In the genomic region with DNA sequence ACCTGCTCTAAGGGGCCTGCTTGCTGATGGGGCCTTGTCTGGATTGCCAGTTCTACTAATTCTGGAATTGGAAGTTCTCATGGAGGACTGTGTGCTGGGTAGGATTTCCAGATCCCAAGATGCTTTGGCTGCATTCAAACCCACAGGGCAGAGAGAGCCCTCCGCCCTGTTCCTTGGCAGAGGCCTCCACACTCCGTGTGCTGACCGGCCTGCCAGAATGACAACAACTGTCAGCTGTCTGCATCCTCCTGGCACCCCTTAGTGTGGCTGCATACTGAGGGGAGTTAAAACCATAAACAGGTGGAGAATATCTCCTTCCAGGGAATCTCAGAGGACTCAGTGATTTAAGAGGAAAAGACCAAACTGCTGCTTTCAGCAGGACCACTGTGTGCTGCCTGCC, we compare ENCODE assay signal across 28 cellular contexts.
DNase-seq lines count a peak whose midpoint lies in the region; ATAC-seq and TF ChIP-seq lines count a peak whose summit lies in the region.
"Had no signal": no experiment of that assay in that cellular context is flagged by ENCODE, and none has a peak within 500 bp of the region (broad histone marks: within the 10 kb centered on the region; RNA-seq: fewer than 3 reads in every experiment).

No MANE protein-coding gene starts in this region.

- H3K4me2 ChIP-seq in BLaER1 treated with 17β-estradiol and CSF1 and Interleukin-3, amounts not matched to agents 10 nM and 100 nM: peak overlapping the region; percentile 50 to 80 (median 65); a peak in 20 of 22 replicates
- peak overlapping the region; percentile 6 for H3K4me2 ChIP-seq in skeletal muscle satellite cell (ENCODE audit: low read length)
- H3K4me2 ChIP-seq: SK-N-SH had no signal

- 97 to 100% methylated on average over 3 of the region's 3 CpGs for WGBS in endodermal cell (ENCODE audit: insufficient coverage in 1 of 2, insufficient read length in 1 of 2), 2 experiments
- WGBS in thyroid gland, 2 donors: 75 to 100% methylated on average over 2 to 3 of the region's 3 CpGs

- peak overlapping the region in 3 of 11 experiments; percentile 15 to 30 (median 16); a peak in 3 of 22 replicates for H3K9ac ChIP-seq in BLaER1 treated with 17β-estradiol and CSF1 and Interleukin-3, amounts not matched to agents 10 nM and 100 nM
- H3K9ac ChIP-seq in endodermal cell (ENCODE audit: extremely low read depth, low read length, poor library complexity, severe bottlenecking) (no peak overlapping the region), skeletal muscle satellite cell (ENCODE audit: low read depth, low read length) (peak overlapping the region; percentile 61)
- H3K9ac ChIP-seq: SK-N-SH had no signal

- H3K27me3 Mint-ChIP-seq in endodermal cell (ENCODE audit: insufficient read depth): no peaks in the 10 kb centered on the region
- H3K27me3 Mint-ChIP-seq: activated naive CD8-positive, alpha-beta T cell; activated T-cell treated with anti-CD3 and anti-CD28 coated beads, Interleukin-2, amount 50 U/mL, for 24 hours; effector memory CD8-positive, alpha-beta T cell; progenitor cell of endocrine pancreas had no signal

- H3K9me3 Mint-ChIP-seq in endodermal cell: no peaks in the 10 kb centered on the region
- H3K9me3 Mint-ChIP-seq: activated T-cell treated with anti-CD3 and anti-CD28 coated beads, Interleukin-2, amount 50 U/mL, for 24 hours; CD8-positive, alpha-beta T cell; effector memory CD8-positive, alpha-beta T cell had no signal

- intact Hi-C loops in thyroid gland (cut with DNase I): loop anchor here (5.0 kb wide), 1 partner anchor 188 kb away; no protein-coding TSS in a partner anchor

- H3K27me3 ChIP-seq in BLaER1 treated with 17β-estradiol and CSF1 and Interleukin-3, amounts not matched to agents 10 nM and 100 nM: peaks cover 0 to 20% (median 0%) of the 10 kb centered on the region in 11 experiments; a peak in 3 of 22 replicates
- H3K27me3 ChIP-seq in endodermal cell (ENCODE audit: control insufficient read depth, insufficient read depth, low read length, poor library complexity, severe bottlenecking) (no peaks in the 10 kb centered on the region), skeletal muscle satellite cell (ENCODE audit: control insufficient read depth, insufficient read depth, low read length) (no peaks in the 10 kb centered on the region), thyroid gland (no peaks in the 10 kb centered on the region)
- no peaks in the 10 kb centered on the region for H3K27me3 ChIP-seq in effector memory CD4-positive, alpha-beta T cell (replicated peaks; ENCODE audit: control insufficient read depth, insufficient read depth, low read length, poor library complexity, severe bottlenecking)
- H3K27me3 ChIP-seq: foreskin keratinocyte, sigmoid colon, testis, vagina had no signal

- no peaks in the 10 kb centered on the region for H3K9me3 ChIP-seq in BLaER1 treated with 17β-estradiol and CSF1 and Interleukin-3, amounts not matched to agents 10 nM and 100 nM (replicated peaks in 1 of 11)
- H3K9me3 ChIP-seq in endodermal cell (ENCODE audit: control insufficient read depth, low read length): no peaks in the 10 kb centered on the region
- no peaks in the 10 kb centered on the region for H3K9me3 ChIP-seq in skeletal muscle satellite cell (replicated peaks; ENCODE audit: low read length)
- H3K9me3 ChIP-seq in effector memory CD4-positive, alpha-beta T cell (ENCODE audit: control insufficient read depth, low read length): no peaks in the 10 kb centered on the region
- H3K9me3 ChIP-seq in thyroid gland: no peaks in the 10 kb centered on the region
- H3K9me3 ChIP-seq: lower lobe of right lung, sigmoid colon, SK-N-SH, testis, vagina had no signal

- no peaks in the 10 kb centered on the region for H3K36me3 Mint-ChIP-seq in endodermal cell (ENCODE audit: low read depth)
- H3K36me3 Mint-ChIP-seq: activated naive CD8-positive, alpha-beta T cell had no signal

- TF ChIP-seq CTCF in endodermal cell (conservative IDR thresholded peaks at IDR 0.05) (no peak), thyroid gland (IDR thresholded peaks at IDR 0.05) (no peak)

- TF ChIP-seq POLR2A in thyroid gland (IDR thresholded peaks at IDR 0.05): no peak

- no peak for DNase-seq in endodermal cell
- DNase-seq in midbrain (lab: John Stamatoyannopoulos, UW): peak; percentile 14
- no peak for DNase-seq in effector memory CD4-positive, alpha-beta T cell
- no peak for DNase-seq in thyroid gland
- no peak for DNase-seq in UCSD-AML1 (lab: John Stamatoyannopoulos, UW; ENCODE audit: unreplicated experiment)
- DNase-seq: activated effector memory CD4-positive, alpha-beta T cell treated with anti-CD3 and anti-CD28 coated beads, Interleukin-2, amount 50 U/mL, for 16 hours; activated T-cell treated with anti-CD3 and anti-CD28 coated beads, Interleukin-2, amount 50 U/mL, for 24 hours; aorta; CD8-positive, alpha-beta T cell; cortex of kidney; effector memory CD8-positive, alpha-beta T cell; erythroblast; foreskin keratinocyte; lower lobe of right lung; NCI-H1092; NCI-H1694; NCI-H2171; RPMI8226; sigmoid colon; SK-N-SH; stimulated activated naive CD4-positive, alpha-beta T cell; testis had no signal

- no peaks in the 10 kb centered on the region for H3K4me1 Mint-ChIP-seq in endodermal cell

- no peak overlapping the region for H3K27ac ChIP-seq in BLaER1 treated with 17β-estradiol and CSF1 and Interleukin-3, amounts not matched to agents 10 nM and 100 nM
- H3K27ac ChIP-seq in endodermal cell (ENCODE audit: low read depth, low read length) (no peak overlapping the region), thyroid gland (no peak overlapping the region)
- H3K27ac ChIP-seq in effector memory CD4-positive, alpha-beta T cell (ENCODE audit: insufficient read depth, low read length, poor library complexity, severe bottlenecking): no peak overlapping the region
- H3K27ac ChIP-seq: foreskin keratinocyte, lower lobe of right lung, testis, vagina had no signal

- peak overlapping the region; percentile 9 for H3K27ac Mint-ChIP-seq in endodermal cell
- H3K27ac Mint-ChIP-seq: activated naive CD8-positive, alpha-beta T cell; activated T-cell treated with anti-CD3 and anti-CD28 coated beads, Interleukin-2, amount 50 U/mL, for 24 hours; CD8-positive, alpha-beta T cell; effector memory CD8-positive, alpha-beta T cell; progenitor cell of endocrine pancreas had no signal

- H3K4me3 ChIP-seq in BLaER1 treated with 17β-estradiol and CSF1 and Interleukin-3, amounts not matched to agents 10 nM and 100 nM: no peak overlapping the region
- H3K4me3 ChIP-seq in endodermal cell (ENCODE audit: low read length): no peak overlapping the region
- H3K4me3 ChIP-seq in skeletal muscle satellite cell (ENCODE audit: low read length): no peak overlapping the region
- H3K4me3 ChIP-seq in effector memory CD4-positive, alpha-beta T cell (ENCODE audit: insufficient read depth, low read depth, low read length, poor library complexity, severe bottlenecking): no peak overlapping the region
- no peak overlapping the region for H3K4me3 ChIP-seq in thyroid gland (replicated peaks in 1 of 3)
- H3K4me3 ChIP-seq: lower lobe of right lung, sigmoid colon, testis, vagina had no signal

- peaks cover 0 to 20% (median 4%) of the 10 kb centered on the region in 11 experiments; a peak in 7 of 22 replicates for H3K36me3 ChIP-seq in BLaER1 treated with 17β-estradiol and CSF1 and Interleukin-3, amounts not matched to agents 10 nM and 100 nM
- H3K36me3 ChIP-seq in endodermal cell (ENCODE audit: control insufficient read depth, insufficient read depth, low read length) (no peaks in the 10 kb centered on the region), skeletal muscle satellite cell (ENCODE audit: insufficient read depth, low read length) (peaks cover 44% of the 10 kb centered on the region), thyroid gland (no peaks in the 10 kb centered on the region)
- H3K36me3 ChIP-seq in effector memory CD4-positive, alpha-beta T cell (ENCODE audit: control insufficient read depth, insufficient read depth, low read length): peaks cover 7% of the 10 kb centered on the region
- H3K36me3 ChIP-seq: vagina had no signal

- peaks cover 55 to 87% (median 72%) of the 10 kb centered on the region in 10 experiments for H3K4me1 ChIP-seq in BLaER1 treated with 17β-estradiol and CSF1 and Interleukin-3, amounts not matched to agents 10 nM and 100 nM
- H3K4me1 ChIP-seq in endodermal cell (ENCODE audit: control insufficient read depth, insufficient read depth, low read length): no peaks in the 10 kb centered on the region
- H3K4me1 ChIP-seq in skeletal muscle satellite cell (ENCODE audit: control insufficient read depth, insufficient read depth, low read length): peaks cover 84% of the 10 kb centered on the region
- no peaks in the 10 kb centered on the region for H3K4me1 ChIP-seq in effector memory CD4-positive, alpha-beta T cell (ENCODE audit: control insufficient read depth, insufficient read depth, low read length, poor library complexity, severe bottlenecking)
- peaks cover 0 to 11% of the 10 kb centered on the region in 2 donors for H3K4me1 ChIP-seq in thyroid gland

- peaks cover 0 to 92% (median 73%) of the 10 kb centered on the region in 11 experiments; a peak in 19 of 22 replicates for H4K20me1 ChIP-seq in BLaER1 treated with 17β-estradiol and CSF1 and Interleukin-3, amounts not matched to agents 10 nM and 100 nM

- H3K4me3 Mint-ChIP-seq in endodermal cell: no peak overlapping the region
- H3K4me3 Mint-ChIP-seq: activated naive CD8-positive, alpha-beta T cell; activated T-cell treated with anti-CD3 and anti-CD28 coated beads, Interleukin-2, amount 50 U/mL, for 24 hours; CD8-positive, alpha-beta T cell; effector memory CD8-positive, alpha-beta T cell had no signal

- no peak for ATAC-seq in HG03097 (IDR thresholded peaks at IDR 0.05; ENCODE audit: low FRiP score, unreplicated experiment)
- ATAC-seq: CD8-positive, alpha-beta T cell; effector memory CD8-positive, alpha-beta T cell; foreskin keratinocyte; lower lobe of right lung had no signal
